8 cellular contexts compared by ENCODE assay signal in genomic region chr9:108953983-108954574, GRCh38. TPM values are rescaled to one million over a fixed set of nuclear protein-coding genes. Genes with fewer than 3 reads are reported as not detected.
DNase-seq lines count a peak whose midpoint lies in the region; TF ChIP-seq lines count a peak whose summit lies in the region.

No MANE protein-coding gene starts in this region.

- no peaks in the 10 kb centered on the region for H3K9me3 ChIP-seq in OCI-LY1 (ENCODE audit: low read length)
- no peaks in the 10 kb centered on the region for H3K9me3 ChIP-seq in endodermal cell (ENCODE audit: control insufficient read depth, low read length)

- no peak overlapping the region for H3K4me2 ChIP-seq in OCI-LY1 (ENCODE audit: low read length)

- no peaks in the 10 kb centered on the region for H3K36me3 ChIP-seq in OCI-LY1 (ENCODE audit: insufficient read depth, low read length)
- peaks cover 14% of the 10 kb centered on the region for H3K36me3 ChIP-seq in endodermal cell (ENCODE audit: control insufficient read depth, insufficient read depth, low read length)

- no peaks in the 10 kb centered on the region for H3K4me1 ChIP-seq in OCI-LY1 (ENCODE audit: insufficient read depth, low read length, severe bottlenecking)
- no peaks in the 10 kb centered on the region for H3K4me1 ChIP-seq in endodermal cell (ENCODE audit: control insufficient read depth, insufficient read depth, low read length)

- WGBS in endodermal cell (ENCODE audit: insufficient coverage in 1 of 2, insufficient read length in 1 of 2), 2 experiments = 66% methylated on average over 3 of the region's 3 CpGs; no CpG with 5 or more reads in 1 of the 2 experiments

- no peaks in the 10 kb centered on the region for H3K9me2 ChIP-seq in OCI-LY1 (ENCODE audit: low read depth, low read length)

- H4K20me1 ChIP-seq in OCI-LY1 (ENCODE audit: insufficient read depth, low read length) = no peaks in the 10 kb centered on the region

- in situ Hi-C loops in Caki2 (cut with HindIII; ENCODE audit: low pct_unique_long_range_greater_than_20kb, low sequenced_read_pairs) = no loop called here

- no peak overlapping the region for H3K4me3 ChIP-seq in OCI-LY1 (ENCODE audit: low read depth, low read length, poor library complexity, severe bottlenecking)
- H3K4me3 ChIP-seq in endodermal cell (ENCODE audit: low read length) = no peak overlapping the region

- H3K79me2 ChIP-seq in OCI-LY1 (ENCODE audit: insufficient read depth, low read length) = no peaks in the 10 kb centered on the region

- H3K36me3 Mint-ChIP-seq in endodermal cell (ENCODE audit: low read depth) = peaks cover 28% of the 10 kb centered on the region

- no peaks in the 10 kb centered on the region for H3K9me3 Mint-ChIP-seq in endodermal cell

- POLR2A ChIA-PET in HEK293T (lab: Yijun Ruan, JAX) = no interaction called here

- no peaks in the 10 kb centered on the region for H3K4me1 Mint-ChIP-seq in endodermal cell

- H3K9ac ChIP-seq in OCI-LY1 (ENCODE audit: low read length) (no peak overlapping the region), endodermal cell (ENCODE audit: extremely low read depth, low read length, poor library complexity, severe bottlenecking) (no peak overlapping the region)

- no peak overlapping the region for H3K27ac Mint-ChIP-seq in endodermal cell

- no peaks in the 10 kb centered on the region for H3K27me3 Mint-ChIP-seq in endodermal cell (ENCODE audit: insufficient read depth)

- DNase-seq in Caki2 (ENCODE audit: low read depth) (peak; percentile 10), HEK293T (ENCODE audit: extremely low spot score) (peak; percentile 26), endodermal cell (no peak), midbrain (lab: John Stamatoyannopoulos, UW) (peak; percentile 79), NCI-H1048 (lab: John Stamatoyannopoulos, UW) (no peak), T1000 (lab: John Stamatoyannopoulos, UW) (no peak)
- DNase-seq in activated CD4-positive, alpha-beta T cell treated with anti-CD3 and anti-CD28 coated beads for 1 hour = no peak

- H2AFZ ChIP-seq in OCI-LY1 (ENCODE audit: low read length) = no peak overlapping the region

- CTCF ChIA-PET in HEK293T (lab: Yijun Ruan, JAX) = interaction anchor here (0.6 to 1.1 kb wide), 5 partner anchors 13 to 273 kb away, joined by 3 to 4 read pairs (median 3); no protein-coding TSS in a partner anchor

- H3F3A ChIP-seq in OCI-LY1 (ENCODE audit: insufficient read depth, low read length) = no peaks in the 10 kb centered on the region

- peak; percentile 65 for TF ChIP-seq CTCF in OCI-LY1 (IDR thresholded peaks at IDR 0.05; ENCODE audit: low read length)
- peak; percentile 77 for TF ChIP-seq CTCF in endodermal cell (conservative IDR thresholded peaks at IDR 0.05)

- H3K27me3 ChIP-seq in OCI-LY1 (ENCODE audit: insufficient read depth, low read length) (no peaks in the 10 kb centered on the region), endodermal cell (ENCODE audit: control insufficient read depth, insufficient read depth, low read length, poor library complexity, severe bottlenecking) (no peaks in the 10 kb centered on the region)

- no peak overlapping the region for H3K4me3 Mint-ChIP-seq in endodermal cell

- H3K27ac ChIP-seq in OCI-LY1 (ENCODE audit: low read depth, low read length, poor library complexity, severe bottlenecking) (no peak overlapping the region), endodermal cell (ENCODE audit: low read depth, low read length) (no peak overlapping the region)

TF ChIP-seq in HEK293T, 16 proteins besides CTCF, POLR2A, EP300 and RAD21:
- TF ChIP-seq ZNF384 (IDR thresholded peaks at IDR 0.05) (no peak), BHLHE40 (IDR thresholded peaks at IDR 0.05; ENCODE audit: borderline replicate concordance) (no peak), L3MBTL2 (conservative IDR thresholded peaks at IDR 0.05) (no peak), FOXA1 (IDR thresholded peaks at IDR 0.05) (no peak), FOXK2 (IDR thresholded peaks at IDR 0.05) (no peak), NFRKB (IDR thresholded peaks at IDR 0.05) (no peak), ARNT (IDR thresholded peaks at IDR 0.05) (no peak), SUZ12 (IDR thresholded peaks at IDR 0.05) (no peak), FOXM1 (IDR thresholded peaks at IDR 0.05; ENCODE audit: borderline replicate concordance) (no peak), ELF4 (IDR thresholded peaks at IDR 0.05) (no peak), LEF1 (IDR thresholded peaks at IDR 0.05; ENCODE audit: borderline replicate concordance) (no peak), HDGF (IDR thresholded peaks at IDR 0.05; ENCODE audit: borderline replicate concordance) (no peak), TARDBP (IDR thresholded peaks at IDR 0.05) (no peak)

RNA-seq across cellular contexts. Expression of gene ABITRAM, which starts 19.9 kb away (rescaled TPM):
- 11.7 and 14.2 TPM in 2 replicates for total RNA-seq in Caki2 (2014; rRNA removed; shearing (Covaris generic); ENCODE audit: low replicate concordance)
- 10 to 100 TPM; 11.4 to 15.4 TPM for total RNA-seq in endodermal cell
- 21.8 TPM for polyA plus RNA-seq in endodermal cell (2013, experiment 1 of 2)
- polyA plus RNA-seq in endodermal cell (2013, experiment 2 of 2) = 18.8 TPM

RNA-seq across cellular contexts. Expression of gene ELP1, which starts 20.2 kb away (rescaled TPM):
- total RNA-seq in Caki2 (2014; rRNA removed; shearing (Covaris generic); ENCODE audit: low replicate concordance) = 17.7 and 22.1 TPM in 2 replicates
- total RNA-seq in endodermal cell = 10 to 100 TPM; 32.9 to 37.1 TPM
- 35.4 TPM for polyA plus RNA-seq in endodermal cell (2013, experiment 1 of 2)
- polyA plus RNA-seq in endodermal cell (2013, experiment 2 of 2) = 29.5 TPM

RNA-seq across cellular contexts. Expression of gene CTNNAL1, which starts 59.2 kb away (rescaled TPM):
- total RNA-seq in Caki2 (2014; rRNA removed; shearing (Covaris generic); ENCODE audit: low replicate concordance) = 80.3 and 113 TPM in 2 replicates
- 10 to 100 TPM; 80.1 to 82.1 TPM for total RNA-seq in endodermal cell
- polyA plus RNA-seq in endodermal cell (2013, experiment 1 of 2) = 57.1 TPM
- polyA plus RNA-seq in endodermal cell (2013, experiment 2 of 2) = 57.2 TPM

Comparison
In these comparisons a context has a peak if more than half of its experiments do, and no peak if none do; other contexts are left out.
1. DNase-seq: peak in Caki2 (single experiment), HEK293T (single experiment) and midbrain (single experiment); none in endodermal cell (single experiment), NCI-H1048 (single experiment), activated CD4-positive, alpha-beta T cell treated with anti-CD3 and anti-CD28 coated beads for 1 hour (single experiment) and T1000 (single experiment).